In the genomic region with DNA sequence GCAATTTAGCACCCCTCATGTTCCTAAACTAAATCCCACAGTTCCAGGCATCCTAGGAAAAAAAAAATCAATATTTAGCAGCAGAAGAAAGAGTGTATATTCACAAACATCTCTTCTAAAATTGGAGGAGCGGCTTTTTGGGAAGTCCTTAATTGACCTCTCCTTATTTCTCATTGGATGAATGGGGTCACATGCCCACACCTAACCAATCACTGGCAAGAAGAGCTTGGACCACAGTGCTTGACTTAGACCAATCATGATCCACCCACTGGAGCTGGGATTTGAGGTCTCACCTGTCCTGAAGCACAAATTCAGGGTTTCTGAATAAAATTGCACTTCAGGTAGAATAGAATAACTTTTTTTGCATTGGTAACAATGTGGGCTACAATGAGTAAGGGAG, we compare ENCODE assay signal across 15 cellular contexts. TPM values are rescaled to one million over a fixed set of nuclear protein-coding genes. Genes with fewer than 3 reads are reported as not detected.
DNase-seq lines count a peak whose midpoint lies in the region; ATAC-seq and TF ChIP-seq lines count a peak whose summit lies in the region.
"Had no signal": no experiment of that assay in that cellular context is flagged by ENCODE, and none has a peak within 500 bp of the region (broad histone marks: within the 10 kb centered on the region; RNA-seq: fewer than 3 reads in every experiment).

No MANE protein-coding gene starts in this region.

- CTCF ChIA-PET in SK-N-SH (lab: Yijun Ruan, JAX), result interaction anchor here (1.1 kb wide), 1 partner anchor 8 kb away, joined by 3 read pairs; no protein-coding TSS in a partner anchor
- CTCF ChIA-PET in CD4-positive, alpha-beta memory T cell (lab: Charles Lee; ENCODE audit: partially characterized antibody), result interaction anchor here (0.9 to 4.5 kb wide), 6 partner anchors 9 to 151 kb away, joined by 3 to 34 read pairs (median 4); a partner anchor contains a TSS

- peaks cover 32% of the 10 kb centered on the region for H3F3A ChIP-seq in SK-N-SH (replicated peaks; ENCODE audit: insufficient read depth)

- H3K27me3 ChIP-seq in SK-N-SH (ENCODE audit: insufficient read depth), result no peaks in the 10 kb centered on the region
- no peaks in the 10 kb centered on the region for H3K27me3 ChIP-seq in CD4-positive, alpha-beta memory T cell (ENCODE audit: insufficient read depth, low read length)
- H3K27me3 ChIP-seq: tibial nerve had no signal

- peak overlapping the region; percentile 18; the same call in 1 of the 2 replicates for H3K4me2 ChIP-seq in SK-N-SH

- ATAC-seq in SK-N-SH treated with all-trans-retinoic acid at 6 μM for 48 hours (no peak), GM21381 (IDR thresholded peaks at IDR 0.05; ENCODE audit: unreplicated experiment) (no peak), GM21825 (IDR thresholded peaks at IDR 0.05; ENCODE audit: unreplicated experiment) (no peak)
- ATAC-seq: Right ventricle myocardium inferior had no signal

- peaks cover 15 to 46% of the 10 kb centered on the region in 2 experiments for H3K4me1 ChIP-seq in SK-N-SH (ENCODE audit: control insufficient read depth in 1 of 2, insufficient read depth in 2 of 2, low read depth in 1 of 2, low read length in 1 of 2)
- peaks cover 100% of the 10 kb centered on the region for H3K4me1 ChIP-seq in CD4-positive, alpha-beta memory T cell (ENCODE audit: insufficient read depth, low read length)

- TF ChIP-seq EP300 in SK-N-SH (IDR thresholded peaks at IDR 0.05; ENCODE audit: borderline replicate concordance in 1 of 2, low read depth in 1 of 2, low read length in 1 of 2), result no peak

- H3K4me3 Mint-ChIP-seq in CD4-positive, alpha-beta memory T cell, result peak overlapping the region; percentile 25 to 80 (median 60)

- WGBS in SK-N-SH (ENCODE audit: low lambda C conversion rate), result 100% methylated on average over 1 of the region's 1 CpG

- no peak overlapping the region for H2AFZ ChIP-seq in SK-N-SH (ENCODE audit: low read depth)

- TF ChIP-seq CTCF in SK-N-SH (IDR thresholded peaks at IDR 0.05) (no peak), VCaP (conservative IDR thresholded peaks at IDR 0.05) (no peak)

- H3K27ac ChIP-seq in SK-N-SH (ENCODE audit: low read depth in 2 of 2, low read length in 1 of 2) (no peak overlapping the region), VCaP (peak overlapping the region; percentile 4; the same call in 1 of the 2 replicates), epithelial cell of prostate (peak overlapping the region; percentile 95)
- peak overlapping the region; percentile 16 for H3K27ac ChIP-seq in CD4-positive, alpha-beta memory T cell (ENCODE audit: low read depth, low read length)
- H3K27ac ChIP-seq: tibial nerve had no signal

- H3K9me3 ChIP-seq in SK-N-SH, result no peaks in the 10 kb centered on the region
- H3K9me3 ChIP-seq in CD4-positive, alpha-beta memory T cell (ENCODE audit: control insufficient read depth in 1 of 2, low read length in 2 of 2), result no peaks in the 10 kb centered on the region
- H3K9me3 ChIP-seq: tibial nerve had no signal

- in situ Hi-C loops in ACHN (cut with HindIII; ENCODE audit: low pct_ligation_motif_present, low pct_unique_long_range_greater_than_20kb, low sequenced_read_pairs), result no loop called here

- no peak overlapping the region for H3K9ac ChIP-seq in SK-N-SH

- DNase-seq in SK-N-SH (no peak), epithelial cell of prostate (ENCODE audit: low read depth, low spot score) (no peak), ACHN (no peak)
- no peak for DNase-seq in CD4-positive, alpha-beta memory T cell
- DNase-seq: 8988T; activated CD4-positive, alpha-beta T cell treated with anti-CD3 and anti-CD28 coated beads for 1 hour; foreskin melanocyte; NCI-H1436; NCI-H345 had no signal

- H3K4me3 ChIP-seq in SK-N-SH (ENCODE audit: low read depth in 2 of 2, low read length in 1 of 2), result no peak overlapping the region
- H3K4me3 ChIP-seq in CD4-positive, alpha-beta memory T cell (ENCODE audit: low read length in 2 of 2), result no peak overlapping the region
- H3K4me3 ChIP-seq: tibial nerve had no signal

- H3K27me3 Mint-ChIP-seq in CD4-positive, alpha-beta memory T cell, result no peaks in the 10 kb centered on the region

- peaks cover 92% of the 10 kb centered on the region for H4K20me1 ChIP-seq in SK-N-SH (ENCODE audit: insufficient read depth)

- H3K4me1 Mint-ChIP-seq in CD4-positive, alpha-beta memory T cell, result peaks cover 90 to 100% (median 96%) of the 10 kb centered on the region in 4 donors

- TF ChIP-seq RAD21 in SK-N-SH (IDR thresholded peaks at IDR 0.05; ENCODE audit: low read length), result no peak

- intact Hi-C loops in CD4-positive, alpha-beta memory T cell (cut with micrococcal nuclease), result loop anchor here (1.0 kb wide), 2 partner anchors 8 to 9 kb away; no protein-coding TSS in a partner anchor

- H3K79me2 ChIP-seq in SK-N-SH (ENCODE audit: insufficient read depth), result peaks cover 100% of the 10 kb centered on the region

- H3K27ac Mint-ChIP-seq in CD4-positive, alpha-beta memory T cell, result peak overlapping the region; percentile 82 to 100 (median 94)

- H3K36me3 Mint-ChIP-seq in CD4-positive, alpha-beta memory T cell, result peaks cover 53 to 89% of the 10 kb centered on the region in 2 donors

- H3K9me2 ChIP-seq in SK-N-SH, result no peaks in the 10 kb centered on the region

- peaks cover 0 to 50% of the 10 kb centered on the region in 2 experiments for H3K36me3 ChIP-seq in SK-N-SH (replicated peaks in 1 of 2; ENCODE audit: control insufficient read depth in 1 of 2, insufficient read depth in 2 of 2, low read length in 1 of 2)
- peaks cover 8% of the 10 kb centered on the region for H3K36me3 ChIP-seq in CD4-positive, alpha-beta memory T cell (ENCODE audit: insufficient read depth, low read length)

- POLR2A ChIA-PET in SK-N-SH (lab: Yijun Ruan, JAX), result no interaction called here
- POLR2A ChIA-PET in CD4-positive, alpha-beta memory T cell (lab: Charles Lee; ENCODE audit: partially characterized antibody), result interaction anchor here (0.7 to 31.9 kb wide), 10 partner anchors 9 to 151 kb away, joined by 3 to 1106 read pairs (median 4); a partner anchor contains a TSS

- H3K9me3 Mint-ChIP-seq in CD4-positive, alpha-beta memory T cell, result peaks cover 0 to 12% (median 0%) of the 10 kb centered on the region in 8 donors

TF ChIP-seq in SK-N-SH, 30 proteins besides CTCF, POLR2A, EP300 and RAD21:
- TF ChIP-seq TEAD4 (IDR thresholded peaks at IDR 0.05; ENCODE audit: borderline replicate concordance, insufficient read depth), result no peak
- TF ChIP-seq, protein P1, sequence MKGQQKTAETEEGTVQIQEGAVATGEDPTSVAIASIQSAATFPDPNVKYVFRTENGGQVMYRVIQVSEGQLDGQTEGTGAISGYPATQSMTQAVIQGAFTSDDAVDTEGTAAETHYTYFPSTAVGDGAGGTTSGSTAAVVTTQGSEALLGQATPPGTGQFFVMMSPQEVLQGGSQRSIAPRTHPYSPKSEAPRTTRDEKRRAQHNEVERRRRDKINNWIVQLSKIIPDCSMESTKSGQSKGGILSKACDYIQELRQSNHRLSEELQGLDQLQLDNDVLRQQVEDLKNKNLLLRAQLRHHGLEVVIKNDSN (IDR thresholded peaks at IDR 0.05; ENCODE audit: borderline replicate concordance, low read depth), result peak; percentile 75; the same call in 1 of the 2 replicates

TF ChIP-seq in SK-N-SH treated with all-trans-retinoic acid at 6 μM for 48 hours, 23 proteins besides CTCF, POLR2A, EP300 and RAD21:
- TF ChIP-seq ISL1 (CRISPR knock-in tag; IDR thresholded peaks at IDR 0.05) (no peak), CSDC2 (CRISPR knock-in tag; IDR thresholded peaks at IDR 0.05) (no peak), ZFP3 (CRISPR knock-in tag; IDR thresholded peaks at IDR 0.05) (no peak), ZNF8 (CRISPR knock-in tag; IDR thresholded peaks at IDR 0.05) (no peak), GLIS3 (CRISPR knock-in tag; IDR thresholded peaks at IDR 0.05) (no peak), ZFP30 (CRISPR knock-in tag; IDR thresholded peaks at IDR 0.05) (no peak), PPARA (CRISPR knock-in tag; IDR thresholded peaks at IDR 0.05; ENCODE audit: borderline replicate concordance) (no peak), TOX (CRISPR knock-in tag; IDR thresholded peaks at IDR 0.05; ENCODE audit: borderline replicate concordance) (no peak), ESRRG (CRISPR knock-in tag; IDR thresholded peaks at IDR 0.05) (no peak)
- TF ChIP-seq, protein P2, sequence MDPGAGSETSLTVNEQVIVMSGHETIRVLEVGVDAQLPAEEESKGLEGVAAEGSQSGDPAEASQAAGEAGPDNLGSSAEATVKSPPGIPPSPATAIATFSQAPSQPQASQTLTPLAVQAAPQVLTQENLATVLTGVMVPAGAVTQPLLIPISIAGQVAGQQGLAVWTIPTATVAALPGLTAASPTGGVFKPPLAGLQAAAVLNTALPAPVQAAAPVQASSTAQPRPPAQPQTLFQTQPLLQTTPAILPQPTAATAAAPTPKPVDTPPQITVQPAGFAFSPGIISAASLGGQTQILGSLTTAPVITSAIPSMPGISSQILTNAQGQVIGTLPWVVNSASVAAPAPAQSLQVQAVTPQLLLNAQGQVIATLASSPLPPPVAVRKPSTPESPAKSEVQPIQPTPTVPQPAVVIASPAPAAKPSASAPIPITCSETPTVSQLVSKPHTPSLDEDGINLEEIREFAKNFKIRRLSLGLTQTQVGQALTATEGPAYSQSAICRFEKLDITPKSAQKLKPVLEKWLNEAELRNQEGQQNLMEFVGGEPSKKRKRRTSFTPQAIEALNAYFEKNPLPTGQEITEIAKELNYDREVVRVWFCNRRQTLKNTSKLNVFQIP (CRISPR knock-in tag; IDR thresholded peaks at IDR 0.05; ENCODE audit: borderline replicate concordance, low read depth), result no peak
TF ChIP-seq in SK-N-SH treated with all-trans-retinoic acid at 6 μM for 48 hours: peak in this region for 0.

RNA-seq across cellular contexts. Expression of a gene that starts 16.0 kb away (rescaled TPM):
- 457 and 550 TPM in 2 replicates for polyA plus RNA-seq in SK-N-SH (2012; rRNA removed)
- polyA plus RNA-seq in SK-N-SH (2012; cell fraction: cytosol; rRNA removed), result 360 and 443 TPM in 2 replicates
- polyA plus RNA-seq in SK-N-SH (2012; cell fraction: nucleus; rRNA removed), result 271 and 426 TPM in 2 replicates
- total RNA-seq in CD4-positive, alpha-beta memory T cell, result 100 to 1,000 TPM; 808 to 809 TPM
- 100 to 1,000 TPM; 390 to 554 TPM for polyA plus RNA-seq in CD4-positive, alpha-beta memory T cell

Comparison
In these comparisons a context has a peak if more than half of its experiments do, and no peak if none do; other contexts are left out.
1. H3K27ac ChIP-seq: peak in CD4-positive, alpha-beta memory T cell (single experiment), VCaP (single experiment) and epithelial cell of prostate (single experiment); none in SK-N-SH (0 of 2).